In the genomic region with DNA sequence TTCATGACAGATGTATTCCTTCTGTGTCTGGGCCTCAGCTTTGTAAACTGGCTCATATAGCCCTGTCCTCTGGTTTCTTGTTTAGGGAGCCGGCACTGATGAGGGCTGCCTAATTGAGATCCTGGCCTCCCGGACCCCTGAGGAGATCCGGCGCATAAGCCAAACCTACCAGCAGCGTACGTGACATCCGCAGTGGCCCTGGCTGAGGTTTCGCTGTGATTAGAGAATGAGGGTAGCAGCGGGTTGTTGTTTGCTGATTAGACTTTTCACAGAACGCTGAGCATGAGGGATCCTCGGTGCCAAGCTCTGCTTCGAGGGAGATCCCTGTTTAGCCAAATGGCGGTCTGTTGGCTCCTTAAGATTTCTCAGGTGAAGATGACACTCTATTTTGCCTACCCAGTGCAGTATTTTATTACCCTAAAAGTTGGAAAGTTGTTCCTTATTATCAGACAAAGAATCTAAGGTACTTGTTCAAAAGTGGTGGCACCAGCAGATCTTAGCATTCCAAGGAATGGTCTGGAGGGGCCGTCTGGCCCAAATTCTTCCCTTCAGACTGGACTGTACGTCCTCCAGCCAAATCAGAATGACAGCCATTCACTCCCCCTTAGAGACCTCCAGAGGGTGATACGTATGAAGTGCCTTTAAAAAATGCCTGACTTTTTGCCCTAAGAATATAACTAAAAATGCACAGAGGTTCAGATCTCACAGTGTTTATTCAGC, we compare ENCODE assay signal across 28 cellular contexts.
"Had no signal": no experiment of that assay in that cellular context is flagged by ENCODE, and none has a peak within 500 bp of the region (broad histone marks: within the 10 kb centered on the region; RNA-seq: fewer than 3 reads in every experiment).

No MANE protein-coding gene starts in this region.

- H3K4me3 ChIP-seq: ascending aorta, cardiac muscle cell, spleen, tibial nerve had no signal

- H3K27me3 ChIP-seq: ascending aorta, cardiac muscle cell, spleen, tibial nerve had no signal

- H3K27ac ChIP-seq: ascending aorta, cardiac muscle cell, spleen, tibial nerve, WERI-Rb-1 had no signal

- ATAC-seq: activated CD4-positive, CD25-positive, alpha-beta regulatory T cell treated with anti-CD3 and anti-CD28 coated beads, Interleukin-2, amount 50 U/mL, for 24 hours; effector memory CD8-positive, alpha-beta T cell; left colon; right cardiac atrium; T-helper 17 cell had no signal

- H3K36me3 ChIP-seq: cardiac muscle cell, WERI-Rb-1 had no signal

- DNase-seq: activated CD4-positive, alpha-beta T cell treated with anti-CD3 and anti-CD28 coated beads for 48 hours; activated CD4-positive, alpha-beta T cell treated with anti-CD3 and anti-CD28 coated beads, Interleukin-2, amount 50 U/mL, for 48 hours; activated CD8-positive, alpha-beta memory T cell treated with anti-CD3 and anti-CD28 coated beads, Interleukin-2, amount 50 U/mL, for 48 hours; activated gamma-delta T cell; activated naive CD4-positive, alpha-beta T cell treated with anti-CD3 and anti-CD28 coated beads, Interleukin-2, amount 10 ng/mL, durations not matched to agents 7 days and 5 days; activated naive CD8-positive, alpha-beta T cell treated with anti-CD3 and anti-CD28 coated beads, Interleukin-2, amount 10 ng/mL, durations not matched to agents 7 days and 5 days; activated T-cell treated with anti-CD3 and anti-CD28 coated beads, Interleukin-2, amount 50 U/mL, for 24 hours; cortex of kidney; effector memory CD8-positive, alpha-beta T cell; foreskin fibroblast; hippocampal formation; immature natural killer cell; kidney; left colon; mammary epithelial cell; naive B cell; nephron progenitor cell; nucleus accumbens; right cardiac atrium; spleen; stimulated activated naive CD4-positive, alpha-beta T cell; T-helper 17 cell; T1000; WERI-Rb-1 had no signal

- H3K4me1 ChIP-seq: ascending aorta, tibial nerve had no signal

- H3K9me3 ChIP-seq: ascending aorta, spleen, tibial nerve had no signal
